Comparison of ENCODE assay signal across 26 cellular contexts in genomic region chr12:5910790-5911548, GRCh38. TPM values are rescaled to one million over a fixed set of nuclear protein-coding genes. Genes with fewer than 3 reads are reported as not detected.
"Had no signal": no experiment of that assay in that cellular context is flagged by ENCODE, and none has a peak within 500 bp of the region (broad histone marks: within the 10 kb centered on the region; RNA-seq: fewer than 3 reads in every experiment).

No MANE protein-coding gene starts in this region.

- H3K9me3 Mint-ChIP-seq: memory B cell; mesothelial cell of epicardium; naive B cell; natural killer cell treated with Interleukin-12 subunit alpha and Interleukin-12 subunit beta and Interleukin-15 and Interleukin-18, amount 100 ng/mL, for 72 hours; neural crest cell; stimulated activated memory B cell treated with anti-CD40 and anti-IgM and Interleukin-4, amounts not matched to agents 10 μg/mL and 1 μg/mL and 100 μg/mL, for 72 hours; type B pancreatic cell had no signal

- H3K27ac Mint-ChIP-seq: memory B cell; mesothelial cell of epicardium; natural killer cell treated with Interleukin-12 subunit alpha and Interleukin-12 subunit beta and Interleukin-15 and Interleukin-18, amount 100 ng/mL, for 72 hours; stimulated activated memory B cell treated with anti-CD40 and anti-IgM and Interleukin-4, amounts not matched to agents 10 μg/mL and 1 μg/mL and 100 μg/mL, for 72 hours; type B pancreatic cell had no signal

- ATAC-seq: gastrocnemius medialis; left lobe of liver; mucosa of descending colon; psoas muscle; right cardiac atrium; stimulated activated memory B cell treated with anti-CD40 and anti-IgM and Interleukin-4, amounts not matched to agents 10 μg/mL and 1 μg/mL and 100 μg/mL, for 72 hours; stimulated activated naive CD8-positive, alpha-beta T cell treated with anti-CD3 and anti-CD28 coated beads, Interleukin-15, Interleukin-2, amounts not matched to agents 100 U/mL and 50 U/mL, for 24 hours had no signal

- H3K27ac ChIP-seq: coronary artery, gastrocnemius medialis, neutrophil, psoas muscle, skin epidermis, spleen, testis, tibial artery had no signal

- H3K4me3 Mint-ChIP-seq: memory B cell; mesothelial cell of epicardium; natural killer cell treated with Interleukin-12 subunit alpha and Interleukin-12 subunit beta and Interleukin-15 and Interleukin-18, amount 100 ng/mL, for 72 hours; neural crest cell; stimulated activated memory B cell treated with anti-CD40 and anti-IgM and Interleukin-4, amounts not matched to agents 10 μg/mL and 1 μg/mL and 100 μg/mL, for 72 hours; type B pancreatic cell had no signal

- H3K9me3 ChIP-seq: gastrocnemius medialis, mucosa of descending colon, neutrophil, psoas muscle, spleen, testis, tibial artery had no signal

- H3K27me3 ChIP-seq: gastrocnemius medialis, testis had no signal

- H3K36me3 ChIP-seq: gastrocnemius medialis, neutrophil, spleen, tibial artery had no signal

- H3K4me1 Mint-ChIP-seq: memory B cell; mesothelial cell of epicardium; naive B cell; neural crest cell; stimulated activated memory B cell treated with anti-CD40 and anti-IgM and Interleukin-4, amounts not matched to agents 10 μg/mL and 1 μg/mL and 100 μg/mL, for 72 hours had no signal

- H3K4me1 ChIP-seq: gastrocnemius medialis, psoas muscle, spleen, testis, tibial artery had no signal

- H3K4me3 ChIP-seq: coronary artery, gastrocnemius medialis, lung, mucosa of descending colon, psoas muscle, skin epidermis, spleen, testis, tibial artery had no signal

- DNase-seq: dermis blood vessel endothelial cell; effector memory CD4-positive, alpha-beta T cell; foreskin fibroblast; gastrocnemius medialis; kidney; mucosa of descending colon; naive B cell; psoas muscle; right cardiac atrium; spleen; stimulated activated CD4-positive, alpha-beta T cell treated with anti-CD3 and anti-CD28 coated beads, Interleukin-4, amount 100 ng/mL, for 4 hours; stimulated activated naive CD8-positive, alpha-beta T cell treated with anti-CD3 and anti-CD28 coated beads, Interleukin-15, Interleukin-2, amounts not matched to agents 100 U/mL and 50 U/mL, for 24 hours; substantia nigra; testis; tibial artery had no signal

- H3K36me3 Mint-ChIP-seq: memory B cell; mesothelial cell of epicardium; naive B cell; natural killer cell treated with Interleukin-12 subunit alpha and Interleukin-12 subunit beta and Interleukin-15 and Interleukin-18, amount 100 ng/mL, for 72 hours; stimulated activated memory B cell treated with anti-CD40 and anti-IgM and Interleukin-4, amounts not matched to agents 10 μg/mL and 1 μg/mL and 100 μg/mL, for 72 hours; type B pancreatic cell had no signal

RNA-seq across cellular contexts. Expression of gene ANO2, which starts 34.1 kb away (rescaled TPM):
- total RNA-seq: natural killer cell treated with Interleukin-12 subunit alpha and Interleukin-12 subunit beta and Interleukin-15 and Interleukin-18, amount 100 ng/mL, for 72 hours had no signal
